27 cellular contexts compared by ENCODE assay signal in the genomic region with DNA sequence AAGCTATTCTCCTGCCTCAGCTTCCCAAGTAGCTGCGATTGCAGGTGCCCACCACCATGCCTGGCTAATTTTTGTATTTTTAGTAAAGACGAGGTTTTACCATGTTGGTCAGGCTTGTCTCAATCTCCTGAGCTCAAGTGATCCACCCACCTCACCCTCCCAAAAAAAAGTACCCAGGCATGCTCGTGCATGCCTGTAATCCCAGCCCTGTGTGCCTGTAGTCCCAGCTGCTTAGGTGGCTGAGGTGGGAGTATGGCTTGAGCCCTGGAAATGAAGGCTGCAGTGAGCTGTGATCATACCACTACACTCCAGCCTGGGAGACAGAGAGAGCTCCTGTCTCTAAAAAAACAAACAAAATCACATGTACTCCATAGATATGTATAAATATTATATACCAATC.
"Had no signal": no experiment of that assay in that cellular context is flagged by ENCODE, and none has a peak within 500 bp of the region (broad histone marks: within the 10 kb centered on the region; RNA-seq: fewer than 3 reads in every experiment).

No MANE protein-coding gene starts in this region.

- DNase-seq: colonic mucosa; effector CD8-positive, alpha-beta T cell; endodermal cell; erythroblast; esophagus squamous epithelium; hypothalamus; immature natural killer cell; kidney; mesenchymal stem cell; mucosa of descending colon; naive B cell; right lobe of liver; small intestine; stimulated activated CD4-positive, alpha-beta T cell treated with anti-CD3 and anti-CD28 coated beads, Interleukin-15, amount 100 ng/mL, for 24 hours; stimulated activated CD4-positive, alpha-beta T cell treated with anti-CD3 and anti-CD28 coated beads, Interleukin-4, amount 100 ng/mL, for 1 hour; stimulated activated CD8-positive, alpha-beta memory T cell treated with anti-CD3 and anti-CD28 coated beads, Interleukin-4, amount 100 ng/mL, for 48 hours; stimulated activated naive CD4-positive, alpha-beta T cell; stimulated activated naive CD8-positive, alpha-beta T cell treated with anti-CD3 and anti-CD28 coated beads, Interleukin-15, amount 100 ng/mL, for 72 hours; transverse colon had no signal

- H3K4me3 ChIP-seq: colonic mucosa, esophagus squamous epithelium, lung, mucosa of descending colon, right lobe of liver, suprapubic skin, transverse colon, vagina had no signal

- H3K27ac ChIP-seq: colonic mucosa, esophagus squamous epithelium, parathyroid adenoma, right lobe of liver, suprapubic skin, transverse colon, vagina had no signal

- FAIRE-seq: endothelial cell of umbilical vein, frontal cortex, kidney, small intestine had no signal

- H3K79me2 ChIP-seq: parathyroid adenoma had no signal

- ATAC-seq: left lobe of liver; mucosa of descending colon; natural killer cell treated with Interleukin-12 subunit alpha and Interleukin-12 subunit beta and Interleukin-15 and Interleukin-18, amount 100 ng/mL, for 72 hours; right lobe of liver; stimulated activated naive CD8-positive, alpha-beta T cell treated with anti-CD3 and anti-CD28 coated beads, Interleukin-15, amount 100 ng/mL, for 72 hours had no signal

- H2AFZ ChIP-seq: parathyroid adenoma had no signal

- H3K27me3 ChIP-seq: colonic mucosa, esophagus squamous epithelium, right lobe of liver, suprapubic skin, transverse colon, vagina had no signal

- H3K9ac ChIP-seq: parathyroid adenoma had no signal

- H3K36me3 ChIP-seq: colonic mucosa, esophagus squamous epithelium, right lobe of liver, suprapubic skin, transverse colon, vagina had no signal

- H3K4me1 ChIP-seq: colonic mucosa, parathyroid adenoma, right lobe of liver, transverse colon, vagina had no signal

- H3K9me3 ChIP-seq: colonic mucosa, esophagus squamous epithelium, mucosa of descending colon, right lobe of liver, suprapubic skin, transverse colon, vagina had no signal
